In the genomic region with DNA sequence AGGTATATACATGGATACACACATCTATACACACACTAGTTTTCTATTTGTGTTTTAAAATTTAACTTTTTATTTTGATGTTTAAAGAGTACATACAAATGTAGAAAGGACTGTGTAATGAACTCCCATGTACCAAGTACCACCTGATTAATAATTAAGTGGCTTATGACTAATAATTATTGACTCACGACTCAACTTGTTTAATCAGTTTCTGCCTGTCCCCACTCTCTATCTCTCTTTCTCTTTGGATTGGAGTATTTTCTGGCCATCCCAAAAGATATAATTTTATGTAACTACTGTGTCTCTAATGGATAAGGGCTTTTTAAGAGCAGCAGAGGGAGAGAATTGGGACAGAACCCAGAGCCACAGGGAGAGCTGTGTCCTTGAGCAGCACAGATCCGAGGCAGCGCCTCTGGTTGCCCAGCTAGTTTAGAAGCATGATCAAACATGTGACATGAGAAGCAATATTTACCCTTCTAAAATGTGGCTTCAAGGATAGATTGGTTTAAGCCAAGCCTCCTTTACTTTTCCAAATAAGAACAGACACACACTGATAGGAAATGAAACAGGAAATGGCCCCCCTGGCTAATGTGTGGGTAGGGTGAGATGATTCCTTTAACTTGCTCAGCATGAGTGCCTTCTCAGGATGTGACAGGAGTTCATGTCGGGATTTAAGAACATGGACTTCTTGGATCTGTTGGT, we compare ENCODE assay signal across 13 cellular contexts.
A peak's percentile ranks its signal among the peaks of the same experiment; 100 is the strongest.
DNase-seq lines count a peak whose midpoint lies in the region; ATAC-seq, FAIRE-seq and TF ChIP-seq lines count a peak whose summit lies in the region.
"Had no signal": no experiment of that assay in that cellular context is flagged by ENCODE, and none has a peak within 500 bp of the region (broad histone marks: within the 10 kb centered on the region; RNA-seq: fewer than 3 reads in every experiment).

No MANE protein-coding gene starts in this region.

- H3K36me3 Mint-ChIP-seq in activated CD4-positive, alpha-beta memory T cell treated with anti-CD3 and anti-CD28 coated beads, Interleukin-2, amount 10 ng/mL, durations not matched to agents 7 days and 5 days (ENCODE audit: low read depth), result no peaks in the 10 kb centered on the region
- H3K36me3 Mint-ChIP-seq in activated CD4-positive, alpha-beta memory T cell treated with anti-CD3 and anti-CD28 coated beads for 36 hours, result no peaks in the 10 kb centered on the region
- H3K36me3 Mint-ChIP-seq: memory B cell had no signal

- no peaks in the 10 kb centered on the region for H3K9me3 Mint-ChIP-seq in activated CD4-positive, alpha-beta memory T cell treated with anti-CD3 and anti-CD28 coated beads, Interleukin-2, amount 10 ng/mL, durations not matched to agents 7 days and 5 days
- H3K9me3 Mint-ChIP-seq in activated CD4-positive, alpha-beta memory T cell treated with anti-CD3 and anti-CD28 coated beads for 36 hours, result no peaks in the 10 kb centered on the region
- H3K9me3 Mint-ChIP-seq: memory B cell, neural crest cell had no signal

- CTCF ChIA-PET in activated CD4-positive, alpha-beta memory T cell treated with anti-CD3 and anti-CD28 coated beads, Interleukin-2, amount 10 ng/mL, durations not matched to agents 7 days and 5 days (lab: Charles Lee), result interaction anchor here (0.7 to 2.0 kb wide), 26 partner anchors 9 to 702 kb away, joined by 3 to 21 read pairs (median 5); no protein-coding TSS in a partner anchor
- CTCF ChIA-PET in activated CD4-positive, alpha-beta memory T cell treated with anti-CD3 and anti-CD28 coated beads for 36 hours (lab: Charles Lee), result interaction anchor here (0.5 to 2.3 kb wide), 52 partner anchors 9 to 709 kb away, joined by 3 to 38 read pairs (median 4); no protein-coding TSS in a partner anchor

- H2AFZ ChIP-seq in keratinocyte (ENCODE audit: control insufficient read depth, low read length), result peak overlapping the region; percentile 0

- H4K20me1 ChIP-seq in keratinocyte (ENCODE audit: control insufficient read depth, extremely low read depth, insufficient read depth, low read length), result no peaks in the 10 kb centered on the region

- H3K27me3 Mint-ChIP-seq in activated CD4-positive, alpha-beta memory T cell treated with anti-CD3 and anti-CD28 coated beads, Interleukin-2, amount 10 ng/mL, durations not matched to agents 7 days and 5 days, result peaks cover 38% of the 10 kb centered on the region
- H3K27me3 Mint-ChIP-seq in activated CD4-positive, alpha-beta memory T cell treated with anti-CD3 and anti-CD28 coated beads for 36 hours, result peaks cover 35% of the 10 kb centered on the region

- H3K36me3 ChIP-seq in body of pancreas (replicated peaks in 1 of 2; ENCODE audit: insufficient read depth in 1 of 2, low read depth in 2 of 2), result no peaks in the 10 kb centered on the region
- H3K36me3 ChIP-seq in keratinocyte (ENCODE audit: control insufficient read depth in 2 of 2, extremely low read depth in 1 of 2, insufficient read depth in 2 of 2, low read length in 2 of 2), result no peaks in the 10 kb centered on the region
- H3K36me3 ChIP-seq in testis (ENCODE audit: low read depth, missing control alignments), result no peaks in the 10 kb centered on the region
- H3K36me3 ChIP-seq: MG63, transverse colon had no signal

- H3K4me1 Mint-ChIP-seq in activated CD4-positive, alpha-beta memory T cell treated with anti-CD3 and anti-CD28 coated beads, Interleukin-2, amount 10 ng/mL, durations not matched to agents 7 days and 5 days, result no peaks in the 10 kb centered on the region
- peaks cover 4% of the 10 kb centered on the region for H3K4me1 Mint-ChIP-seq in activated CD4-positive, alpha-beta memory T cell treated with anti-CD3 and anti-CD28 coated beads for 36 hours (ENCODE audit: low read depth)

- TF ChIP-seq CTCF in body of pancreas (IDR thresholded peaks at IDR 0.05) (no peak), keratinocyte (optimal IDR thresholded peaks at IDR 0.05 in 1 of 3, IDR thresholded peaks at IDR 0.05 in 1 of 3, conservative IDR thresholded peaks at IDR 0.05 in 1 of 3; ENCODE audit: extremely low read depth in 1 of 3, insufficient read depth in 2 of 3, low read length in 3 of 3) (no peak), testis (IDR thresholded peaks at IDR 0.05) (no peak)

- DNase-seq in activated CD4-positive, alpha-beta memory T cell treated with anti-CD3 and anti-CD28 coated beads, Interleukin-2, amount 10 ng/mL, durations not matched to agents 7 days and 5 days, result peak; percentile 0
- no peak for DNase-seq in activated CD4-positive, alpha-beta memory T cell treated with anti-CD3 and anti-CD28 coated beads for 36 hours
- DNase-seq in body of pancreas (peak; percentile 41 to 71 (median 62)), keratinocyte (ENCODE audit: low read depth, low spot score) (no peak), testis (peak; percentile 14), C1 segment of cervical spinal cord (lab: John Stamatoyannopoulos, UW) (no peak), NCI-H146 treated with DMSO at 0.1 percent for 48 hours (lab: John Stamatoyannopoulos, UW; ENCODE audit: unreplicated experiment) (no peak)
- DNase-seq in activated CD8-positive, alpha-beta memory T cell treated with anti-CD3 and anti-CD28 coated beads, Interleukin-2, amount 50 U/mL, for 4 hours, result no peak
- DNase-seq: cortex of kidney had no signal

- TF ChIP-seq POLR2A in body of pancreas (IDR thresholded peaks at IDR 0.05) (no peak), testis (IDR thresholded peaks at IDR 0.05) (no peak)

- H3K27me3 ChIP-seq in body of pancreas (no peaks in the 10 kb centered on the region), keratinocyte (ENCODE audit: control insufficient read depth, extremely low read depth, insufficient read depth, low read length) (no peaks in the 10 kb centered on the region), testis (no peaks in the 10 kb centered on the region)

- ATAC-seq in body of pancreas, result peak; percentile 76

- POLR2A ChIA-PET in activated CD4-positive, alpha-beta memory T cell treated with anti-CD3 and anti-CD28 coated beads, Interleukin-2, amount 10 ng/mL, durations not matched to agents 7 days and 5 days (lab: Charles Lee), result no interaction called here
- POLR2A ChIA-PET in activated CD4-positive, alpha-beta memory T cell treated with anti-CD3 and anti-CD28 coated beads for 36 hours (lab: Charles Lee), result no interaction called here

- H3K27ac ChIP-seq in body of pancreas (peak overlapping the region; percentile 29 to 77 (median 59)), keratinocyte (ENCODE audit: control insufficient read depth, insufficient read depth, low read length) (peak overlapping the region; percentile 0), testis (no peak overlapping the region)
- H3K27ac ChIP-seq: transverse colon had no signal

- no peaks in the 10 kb centered on the region for H3K9me1 ChIP-seq in keratinocyte (ENCODE audit: control insufficient read depth, extremely low read depth, insufficient read depth, low read length)

- 6 to 11% methylated on average over 4 of the region's 4 CpGs for WGBS in body of pancreas, 2 donors
- WGBS in testis, 2 donors, result 29 to 35% methylated on average over 4 of the region's 4 CpGs

- peaks cover 17% of the 10 kb centered on the region for H3K4me1 ChIP-seq in body of pancreas
- H3K4me1 ChIP-seq in keratinocyte (ENCODE audit: control insufficient read depth, extremely low read depth, insufficient read depth, low read length), result peaks cover 24% of the 10 kb centered on the region
- no peaks in the 10 kb centered on the region for H3K4me1 ChIP-seq in testis

- H3K79me2 ChIP-seq in keratinocyte (ENCODE audit: control insufficient read depth, insufficient read depth, low read length), result no peaks in the 10 kb centered on the region

- H3K4me3 ChIP-seq in body of pancreas, result no peak overlapping the region
- H3K4me3 ChIP-seq in keratinocyte (ENCODE audit: control insufficient read depth in 2 of 3, extremely low read depth in 1 of 3, insufficient read depth in 2 of 3, low read depth in 1 of 3, low read length in 3 of 3), result no peak overlapping the region
- no peak overlapping the region for H3K4me3 ChIP-seq in testis
- H3K4me3 ChIP-seq: MG63, transverse colon had no signal

- no peak overlapping the region for H3K9ac ChIP-seq in keratinocyte (ENCODE audit: control insufficient read depth, extremely low read depth, insufficient read depth, low read length)

- H3K4me3 Mint-ChIP-seq in activated CD4-positive, alpha-beta memory T cell treated with anti-CD3 and anti-CD28 coated beads, Interleukin-2, amount 10 ng/mL, durations not matched to agents 7 days and 5 days, result no peak overlapping the region
- H3K4me3 Mint-ChIP-seq in activated CD4-positive, alpha-beta memory T cell treated with anti-CD3 and anti-CD28 coated beads for 36 hours, result no peak overlapping the region
- H3K4me3 Mint-ChIP-seq: memory B cell, neural crest cell had no signal

- no peak overlapping the region for H3K27ac Mint-ChIP-seq in activated CD4-positive, alpha-beta memory T cell treated with anti-CD3 and anti-CD28 coated beads, Interleukin-2, amount 10 ng/mL, durations not matched to agents 7 days and 5 days
- no peak overlapping the region for H3K27ac Mint-ChIP-seq in activated CD4-positive, alpha-beta memory T cell treated with anti-CD3 and anti-CD28 coated beads for 36 hours

- dilution Hi-C loops in keratinocyte (cut with MboI; ENCODE audit: extremely low pct_ligation_motif_present, low sequenced_read_pairs), result loop anchor here (25.0 kb wide), 1 partner anchor 305 kb away; no protein-coding TSS in a partner anchor

- peak overlapping the region; percentile 29 for H3K4me2 ChIP-seq in keratinocyte (ENCODE audit: control insufficient read depth, extremely low read depth, insufficient read depth, low read depth, low read length)

- H3K9me3 ChIP-seq in body of pancreas (no peaks in the 10 kb centered on the region), keratinocyte (ENCODE audit: control insufficient read depth, low read depth, low read length) (no peaks in the 10 kb centered on the region), testis (no peaks in the 10 kb centered on the region)
- H3K9me3 ChIP-seq: transverse colon had no signal

- intact Hi-C loops in activated CD4-positive, alpha-beta memory T cell treated with anti-CD3 and anti-CD28 coated beads for 36 hours (cut with micrococcal nuclease), result loop anchor here (10.0 kb wide), 1 partner anchor 462 kb away; a partner anchor contains a TSS
- intact Hi-C loops in body of pancreas (cut with DNase I) (no loop called here), testis (cut with DNase I; ENCODE audit: low total_unique reads) (loop anchor here (10.0 kb wide), 1 partner anchor 462 kb away; a partner anchor contains a TSS)

- FAIRE-seq in keratinocyte (lab: Jason Lieb, UNC), result peak; percentile 57

Comparison
In these comparisons a context has a peak if more than half of its experiments do, and no peak if none do; other contexts are left out.
1. DNase-seq: peak in activated CD4-positive, alpha-beta memory T cell treated with anti-CD3 and anti-CD28 coated beads, Interleukin-2, amount 10 ng/mL, durations not matched to agents 7 days and 5 days (single experiment), body of pancreas (4 of 4) and testis (single experiment); none in activated CD4-positive, alpha-beta memory T cell treated with anti-CD3 and anti-CD28 coated beads for 36 hours (single experiment), keratinocyte (single experiment), C1 segment of cervical spinal cord (0 of 14), NCI-H146 treated with DMSO at 0.1 percent for 48 hours (single experiment) and activated CD8-positive, alpha-beta memory T cell treated with anti-CD3 and anti-CD28 coated beads, Interleukin-2, amount 50 U/mL, for 4 hours (single experiment).
2. H3K27ac ChIP-seq: peak in body of pancreas (4 of 4) and keratinocyte (single experiment); none in testis (0 of 2).